In the genomic region with DNA sequence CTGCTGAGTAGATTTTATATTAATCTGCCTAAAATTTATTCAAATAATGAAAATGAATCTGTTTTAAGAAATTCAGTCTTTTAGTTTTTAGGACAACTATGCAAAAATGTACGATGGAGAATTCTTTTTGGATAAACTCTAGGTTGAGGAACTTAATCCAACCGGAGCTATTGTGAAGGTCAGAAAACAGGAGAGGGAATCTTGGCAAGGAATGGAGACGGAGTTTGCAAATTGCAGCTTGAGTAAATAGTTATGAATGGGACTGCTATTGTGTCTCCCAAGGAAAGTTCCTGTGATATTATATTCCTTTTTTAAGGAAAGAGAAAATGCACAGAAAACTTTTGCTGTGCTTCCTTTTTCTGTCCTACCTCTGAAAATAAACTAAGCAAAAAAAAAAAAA, we compare ENCODE assay signal across 19 cellular contexts.
DNase-seq lines count a peak whose midpoint lies in the region; ATAC-seq and TF ChIP-seq lines count a peak whose summit lies in the region.
"Had no signal": no experiment of that assay in that cellular context is flagged by ENCODE, and none has a peak within 500 bp of the region (broad histone marks: within the 10 kb centered on the region; RNA-seq: fewer than 3 reads in every experiment).

No MANE protein-coding gene starts in this region.

- H3K9me3 Mint-ChIP-seq in CD4-positive, alpha-beta memory T cell = peaks cover 0 to 3% (median 0%) of the 10 kb centered on the region in 8 donors
- no peaks in the 10 kb centered on the region for H3K9me3 Mint-ChIP-seq in T-cell
- H3K9me3 Mint-ChIP-seq: activated naive CD4-positive, alpha-beta T cell treated with anti-CD3 and anti-CD28 coated beads for 36 hours had no signal

- no peaks in the 10 kb centered on the region for H3K79me1 ChIP-seq in mesenchymal stem cell (replicated peaks; ENCODE audit: low read length, poor library complexity, severe bottlenecking)

- no peak overlapping the region for H2AK5ac ChIP-seq in mesenchymal stem cell (ENCODE audit: low read length, severe bottlenecking)

- peaks cover 69 to 98% (median 84%) of the 10 kb centered on the region in 4 donors for H3K4me1 Mint-ChIP-seq in CD4-positive, alpha-beta memory T cell
- peaks cover 85 to 95% (median 95%) of the 10 kb centered on the region in 3 donors for H3K4me1 Mint-ChIP-seq in T-cell

- no peak overlapping the region for H3K4me2 ChIP-seq in mesenchymal stem cell (ENCODE audit: low read length, poor library complexity, severe bottlenecking)

- CTCF ChIA-PET in CD4-positive, alpha-beta memory T cell (lab: Charles Lee; ENCODE audit: partially characterized antibody) = interaction anchor here (0.6 to 3.8 kb wide), 6 partner anchors 12 to 145 kb away, joined by 3 to 22 read pairs (median 4); partner anchors contain the start of gene IQGAP2
- CTCF ChIA-PET in T-cell (lab: Charles Lee) = no interaction called here

- no peak overlapping the region for H3K27ac ChIP-seq in CD4-positive, alpha-beta memory T cell (ENCODE audit: low read depth, low read length)
- no peak overlapping the region for H3K27ac ChIP-seq in prostate gland
- no peak overlapping the region for H3K27ac ChIP-seq in esophagus squamous epithelium
- no peak overlapping the region for H3K27ac ChIP-seq in mesenchymal stem cell (ENCODE audit: low read length, poor library complexity, severe bottlenecking)
- H3K27ac ChIP-seq: esophagus muscularis mucosa, heart right ventricle, SK-N-MC, upper lobe of right lung had no signal

- no peak overlapping the region for H2BK120ac ChIP-seq in mesenchymal stem cell (ENCODE audit: low read depth, low read length)

- no peak overlapping the region for H3K18ac ChIP-seq in mesenchymal stem cell (ENCODE audit: low read depth in 1 of 2, low read length in 2 of 2)

- H3K9ac ChIP-seq in mesenchymal stem cell (ENCODE audit: low read length) = no peak overlapping the region

- no peak overlapping the region for H3K4ac ChIP-seq in mesenchymal stem cell (ENCODE audit: low read depth in 1 of 2, low read length in 2 of 2)

- no peak overlapping the region for H2BK5ac ChIP-seq in mesenchymal stem cell (ENCODE audit: low read depth, low read length, poor library complexity, severe bottlenecking)

- H4K91ac ChIP-seq in mesenchymal stem cell (ENCODE audit: low read length) = no peak overlapping the region

- 35% methylated on average over 3 of the region's 3 CpGs for WGBS in prostate gland
- WGBS in esophagus squamous epithelium, 2 donors = 29 to 46% methylated on average over 3 of the region's 3 CpGs
- 90% methylated on average over 3 of the region's 3 CpGs for WGBS in mesenchymal stem cell

- intact Hi-C loops in CD4-positive, alpha-beta memory T cell (cut with micrococcal nuclease) = loop anchor here (5.0 kb wide), 1 partner anchor 144 kb away; no protein-coding TSS in a partner anchor
- intact Hi-C loops in prostate gland (cut with DNase I) (no loop called here), esophagus squamous epithelium (cut with DNase I) (no loop called here)

- H3K4me3 ChIP-seq in CD4-positive, alpha-beta memory T cell (ENCODE audit: low read length in 2 of 2) = no peak overlapping the region
- H3K4me3 ChIP-seq in prostate gland (no peak overlapping the region), esophagus squamous epithelium (no peak overlapping the region), mesenchymal stem cell (ENCODE audit: insufficient read depth in 1 of 2, low read depth in 1 of 2, low read length in 2 of 2) (no peak overlapping the region)
- H3K4me3 ChIP-seq: esophagus muscularis mucosa, heart right ventricle, SK-N-MC, skin epidermis, upper lobe of right lung had no signal

- H3K36me3 Mint-ChIP-seq in CD4-positive, alpha-beta memory T cell = peaks cover 23 to 28% of the 10 kb centered on the region in 2 donors
- H3K36me3 Mint-ChIP-seq in T-cell = peaks cover 28% of the 10 kb centered on the region

- no peak overlapping the region for H3K14ac ChIP-seq in mesenchymal stem cell (ENCODE audit: low read length in 2 of 2)

- no peak for TF ChIP-seq POLR2A in prostate gland (IDR thresholded peaks at IDR 0.05)
- no peak for TF ChIP-seq POLR2A in esophagus squamous epithelium (IDR thresholded peaks at IDR 0.05)

- no peaks in the 10 kb centered on the region for H3K27me3 Mint-ChIP-seq in CD4-positive, alpha-beta memory T cell
- H3K27me3 Mint-ChIP-seq in T-cell = no peaks in the 10 kb centered on the region

- H3K36me3 ChIP-seq in CD4-positive, alpha-beta memory T cell (ENCODE audit: insufficient read depth, low read length) = no peaks in the 10 kb centered on the region
- no peaks in the 10 kb centered on the region for H3K36me3 ChIP-seq in prostate gland
- H3K36me3 ChIP-seq in esophagus squamous epithelium = no peaks in the 10 kb centered on the region
- H3K36me3 ChIP-seq in mesenchymal stem cell (ENCODE audit: control insufficient read depth in 1 of 2, insufficient read depth in 2 of 2, low read depth in 1 of 2, low read length in 2 of 2) = no peaks in the 10 kb centered on the region
- H3K36me3 ChIP-seq: esophagus muscularis mucosa, heart right ventricle, upper lobe of right lung had no signal

- no peak overlapping the region for H3K23ac ChIP-seq in mesenchymal stem cell (ENCODE audit: low read length in 2 of 2)

- ATAC-seq in T-cell (replicated peaks in 1 of 4) = no peak
- peak; percentile 46 for ATAC-seq in left lobe of liver
- ATAC-seq: heart right ventricle, upper lobe of right lung had no signal

- no peak overlapping the region for H4K8ac ChIP-seq in mesenchymal stem cell (ENCODE audit: low read length)

- H3K27ac Mint-ChIP-seq in CD4-positive, alpha-beta memory T cell = peak overlapping the region; percentile 63 to 99 (median 92)
- H3K27ac Mint-ChIP-seq in T-cell = peak overlapping the region; percentile 96 to 97

- DNase-seq in CD4-positive, alpha-beta memory T cell = no peak
- DNase-seq in T-cell = no peak
- DNase-seq in left lobe of liver (ENCODE audit: low spot score) = no peak
- DNase-seq in prostate gland (ENCODE audit: low spot score) = peak; percentile 43
- DNase-seq in esophagus squamous epithelium (lab: John Stamatoyannopoulos, UW) = no peak
- DNase-seq in mesenchymal stem cell = no peak
- DNase-seq in stimulated activated CD4-positive, alpha-beta T cell treated with anti-CD3 and anti-CD28 coated beads, Interleukin-2, amount 100 ng/mL, for 48 hours = no peak
- DNase-seq: activated CD4-positive, CD25-positive, alpha-beta regulatory T cell treated with anti-CD3 and anti-CD28 coated beads, Interleukin-2, amount 50 U/mL, for 72 hours; activated naive CD4-positive, alpha-beta T cell treated with anti-CD3 and anti-CD28 coated beads for 36 hours; anterior cingulate cortex; foreskin melanocyte; heart right ventricle; NCI-H1694; NCI-H510A; upper lobe of right lung had no signal

- peaks cover 92% of the 10 kb centered on the region for H3K4me1 ChIP-seq in CD4-positive, alpha-beta memory T cell (ENCODE audit: insufficient read depth, low read length)
- H3K4me1 ChIP-seq in prostate gland (replicated peaks) (peaks cover 4% of the 10 kb centered on the region), esophagus squamous epithelium (peaks cover 0 to 29% (median 0%) of the 10 kb centered on the region in 3 donors), mesenchymal stem cell (ENCODE audit: control insufficient read depth, insufficient read depth, low read depth, low read length) (no peaks in the 10 kb centered on the region)
- H3K4me1 ChIP-seq: esophagus muscularis mucosa, upper lobe of right lung had no signal

- H2BK12ac ChIP-seq in mesenchymal stem cell (ENCODE audit: low read length in 2 of 2) = no peak overlapping the region

- no peak overlapping the region for H2AFZ ChIP-seq in mesenchymal stem cell (ENCODE audit: low read depth, low read length)

- no peaks in the 10 kb centered on the region for H3K27me3 ChIP-seq in CD4-positive, alpha-beta memory T cell (ENCODE audit: insufficient read depth, low read length)
- H3K27me3 ChIP-seq in prostate gland (replicated peaks; ENCODE audit: insufficient read depth) (no peaks in the 10 kb centered on the region), esophagus squamous epithelium (no peaks in the 10 kb centered on the region), mesenchymal stem cell (ENCODE audit: control insufficient read depth in 1 of 2, insufficient read depth in 1 of 2, low read length in 2 of 2) (peaks cover 0 to 6% of the 10 kb centered on the region in 2 experiments)
- H3K27me3 ChIP-seq: esophagus muscularis mucosa, heart right ventricle, upper lobe of right lung had no signal

- TF ChIP-seq CTCF in prostate gland (IDR thresholded peaks at IDR 0.05) = no peak
- TF ChIP-seq CTCF in esophagus squamous epithelium (IDR thresholded peaks at IDR 0.05) = no peak

- H2BK15ac ChIP-seq in mesenchymal stem cell (ENCODE audit: low read depth, poor library complexity, severe bottlenecking) = no peak overlapping the region

- POLR2A ChIA-PET in CD4-positive, alpha-beta memory T cell (lab: Charles Lee; ENCODE audit: partially characterized antibody) = interaction anchor here (0.8 to 8.6 kb wide), 5 partner anchors 12 to 164 kb away, joined by 3 to 87 read pairs (median 7); partner anchors contain the start of gene IQGAP2
- POLR2A ChIA-PET in T-cell (lab: Charles Lee) = interaction anchor here in 1 of 2 donors (0.7 to 1.0 kb wide), 2 partner anchors 72 to 1134 kb away, joined by 3 to 5 read pairs; partner anchors contain the start of gene HMGCR

- H3K4me3 Mint-ChIP-seq in CD4-positive, alpha-beta memory T cell = peak overlapping the region in 5 of 8 donors; percentile 1 to 74 (median 45)
- peak overlapping the region in 1 of 3 donors; percentile 66 for H3K4me3 Mint-ChIP-seq in T-cell
- H3K4me3 Mint-ChIP-seq: activated naive CD4-positive, alpha-beta T cell treated with anti-CD3 and anti-CD28 coated beads for 36 hours; T-helper 1 cell treated with Interleukin-12 subunit alpha and Interleukin-12 subunit beta and Interleukin-4 antibody, amounts not matched to agents 30 μg/mL and 1 μg/mL, for 36 hours had no signal

- no peaks in the 10 kb centered on the region for H3K9me3 ChIP-seq in CD4-positive, alpha-beta memory T cell (ENCODE audit: control insufficient read depth in 1 of 2, low read length in 2 of 2)
- H3K9me3 ChIP-seq in prostate gland (no peaks in the 10 kb centered on the region), esophagus squamous epithelium (no peaks in the 10 kb centered on the region), mesenchymal stem cell (ENCODE audit: control insufficient read depth, low read length) (no peaks in the 10 kb centered on the region)
- H3K9me3 ChIP-seq: esophagus muscularis mucosa, heart right ventricle, upper lobe of right lung had no signal
